In the genomic region with DNA sequence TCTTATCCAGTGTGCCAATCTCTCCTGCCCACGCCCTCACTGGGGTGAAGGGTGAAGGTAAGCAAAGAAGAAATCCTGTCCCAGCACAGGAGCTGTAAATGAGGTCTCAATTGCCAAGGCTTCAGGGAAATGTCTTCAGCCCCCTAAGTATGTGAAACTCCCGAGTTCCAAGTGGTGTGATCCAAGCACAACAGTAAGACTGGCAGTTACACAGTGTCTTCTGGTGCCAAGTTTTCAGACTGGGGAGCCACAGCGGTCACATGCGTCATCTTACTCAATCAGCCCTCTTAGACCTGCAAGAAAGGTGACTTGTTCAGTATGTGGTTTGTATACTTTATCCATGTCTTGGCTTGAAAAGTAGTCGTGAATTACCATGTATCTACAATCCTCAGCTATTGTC, we compare ENCODE assay signal across 14 cellular contexts. TPM values are rescaled to one million over a fixed set of nuclear protein-coding genes. Genes with fewer than 3 reads are reported as not detected.
DNase-seq lines count a peak whose midpoint lies in the region; ATAC-seq and TF ChIP-seq lines count a peak whose summit lies in the region.
"Had no signal": no experiment of that assay in that cellular context is flagged by ENCODE, and none has a peak within 500 bp of the region (broad histone marks: within the 10 kb centered on the region; RNA-seq: fewer than 3 reads in every experiment).

No MANE protein-coding gene starts in this region.

- BruUV-seq in MCF 10A (replicated peaks; lab: Mats Ljungman, UMichigan): no TSS peak

- H3K27ac Mint-ChIP-seq in MCF 10A (ENCODE audit: low read depth, unreplicated experiment): no peak overlapping the region
- H3K27ac Mint-ChIP-seq in activated T-cell treated with anti-CD3 and anti-CD28 coated beads, Interleukin-2, amount 50 U/mL, for 24 hours: no peak overlapping the region
- H3K27ac Mint-ChIP-seq: B cell; CD4-positive, alpha-beta T cell had no signal

- H3K36me3 Mint-ChIP-seq in MCF 10A (ENCODE audit: insufficient read depth, unreplicated experiment): no peaks in the 10 kb centered on the region
- no peaks in the 10 kb centered on the region for H3K36me3 Mint-ChIP-seq in activated T-cell treated with anti-CD3 and anti-CD28 coated beads, Interleukin-2, amount 50 U/mL, for 24 hours (ENCODE audit: low read depth)

- no peaks in the 10 kb centered on the region for H3K9me2 ChIP-seq in SK-N-SH

- POLR2A ChIA-PET in MCF 10A (lab: Yijun Ruan, JAX) (interaction anchor here (0.6 kb wide), 1 partner anchor 13 kb away, joined by 5 read pairs; no protein-coding TSS in a partner anchor), SK-N-SH (lab: Yijun Ruan, JAX) (no interaction called here)

- no peak overlapping the region for H2AFZ ChIP-seq in SK-N-SH (ENCODE audit: low read depth)
- H2AFZ ChIP-seq: GM23248 had no signal

- peaks cover 0 to 11% of the 10 kb centered on the region in 2 donors for H3K9me3 ChIP-seq in lung (ENCODE audit: control insufficient read depth in 2 of 2, insufficient read depth in 1 of 2, low read length in 1 of 2)
- H3K9me3 ChIP-seq in SK-N-SH: no peaks in the 10 kb centered on the region

- H3K27ac ChIP-seq in epithelial cell of prostate: no peak overlapping the region
- no peak overlapping the region for H3K27ac ChIP-seq in lung (ENCODE audit: low read depth in 1 of 2, low read length in 1 of 2)
- H3K27ac ChIP-seq in SK-N-SH (ENCODE audit: low read depth in 2 of 2, low read length in 1 of 2): no peak overlapping the region
- H3K27ac ChIP-seq: GM23248 had no signal

- no peak for TF ChIP-seq EP300 in SK-N-SH (IDR thresholded peaks at IDR 0.05; ENCODE audit: borderline replicate concordance in 1 of 2, low read depth in 1 of 2, low read length in 1 of 2)

- H3K79me2 ChIP-seq in SK-N-SH (ENCODE audit: insufficient read depth): no peaks in the 10 kb centered on the region

- CTCF ChIA-PET in MCF 10A (lab: Yijun Ruan, JAX): interaction anchor here (0.6 kb wide), 2 partner anchors 32 to 50 kb away, joined by 3 to 4 read pairs; no protein-coding TSS in a partner anchor
- CTCF ChIA-PET in SK-N-SH (lab: Yijun Ruan, JAX): interaction anchor here (1.1 kb wide), 1 partner anchor 11 kb away, joined by 3 read pairs; no protein-coding TSS in a partner anchor

- DNase-seq in MCF 10A (ENCODE audit: unreplicated experiment): peak; percentile 76
- peak; percentile 29 for DNase-seq in epithelial cell of prostate (ENCODE audit: low read depth, low spot score)
- DNase-seq in lung (ENCODE audit: low spot score): peak; percentile 50
- DNase-seq in activated T-cell treated with anti-CD3 and anti-CD28 coated beads, Interleukin-2, amount 50 U/mL, for 24 hours: no peak
- no peak for DNase-seq in SK-N-SH
- DNase-seq in activated CD4-positive, alpha-beta T cell treated with anti-CD3 and anti-CD28 coated beads, Interleukin-2, amount 50 U/mL, for 4 hours: no peak
- DNase-seq: Calu3; CD4-positive, alpha-beta T cell; DMS 273 treated with DMSO at 0.1 percent for 48 hours; GM23248; H7 had no signal

- H3K4me1 ChIP-seq in lung (ENCODE audit: control insufficient read depth in 2 of 2, insufficient read depth in 2 of 2, low read length in 2 of 2) (peaks cover 0 to 2% of the 10 kb centered on the region in 2 donors), SK-N-SH (ENCODE audit: control insufficient read depth in 1 of 2, insufficient read depth in 2 of 2, low read depth in 1 of 2, low read length in 1 of 2) (peaks cover 0 to 3% of the 10 kb centered on the region in 2 experiments; a peak in 1 of 4 replicates)

- TF ChIP-seq CTCF in MCF 10A (IDR thresholded peaks at IDR 0.05; ENCODE audit: unreplicated experiment) (no peak), lung (IDR thresholded peaks at IDR 0.05; ENCODE audit: control extremely low read depth, extremely low read depth) (no peak), SK-N-SH (IDR thresholded peaks at IDR 0.05) (no peak)

- H3K4me1 Mint-ChIP-seq in MCF 10A (ENCODE audit: insufficient read depth, unreplicated experiment): peaks cover 11% of the 10 kb centered on the region
- no peaks in the 10 kb centered on the region for H3K4me1 Mint-ChIP-seq in activated T-cell treated with anti-CD3 and anti-CD28 coated beads, Interleukin-2, amount 50 U/mL, for 24 hours (ENCODE audit: low read depth)
- H3K4me1 Mint-ChIP-seq: B cell had no signal

- H3K4me3 Mint-ChIP-seq in MCF 10A (ENCODE audit: unreplicated experiment): no peak overlapping the region
- no peak overlapping the region for H3K4me3 Mint-ChIP-seq in activated T-cell treated with anti-CD3 and anti-CD28 coated beads, Interleukin-2, amount 50 U/mL, for 24 hours
- H3K4me3 Mint-ChIP-seq: B cell; CD4-positive, alpha-beta T cell had no signal

- ATAC-seq in lung (ENCODE audit: insufficient read depth, low FRiP score): peak; percentile 19
- ATAC-seq in HG02623 (IDR thresholded peaks at IDR 0.05; ENCODE audit: unreplicated experiment): no peak
- ATAC-seq: HepG2 had no signal

- H3K4me2 ChIP-seq in SK-N-SH: no peak overlapping the region

- H3K9me3 Mint-ChIP-seq in MCF 10A (ENCODE audit: unreplicated experiment): peaks cover 11% of the 10 kb centered on the region
- peaks cover 24% of the 10 kb centered on the region for H3K9me3 Mint-ChIP-seq in activated T-cell treated with anti-CD3 and anti-CD28 coated beads, Interleukin-2, amount 50 U/mL, for 24 hours

- H3K9ac ChIP-seq in SK-N-SH: no peak overlapping the region
- H3K9ac ChIP-seq: GM23248 had no signal

- 66 to 90% methylated on average over 5 of the region's 5 CpGs for WGBS in lung, 2 donors
- WGBS in SK-N-SH (ENCODE audit: low lambda C conversion rate): 39% methylated on average over 5 of the region's 5 CpGs

- H3K27me3 ChIP-seq in lung (ENCODE audit: control insufficient read depth, insufficient read depth) (no peaks in the 10 kb centered on the region), SK-N-SH (ENCODE audit: insufficient read depth) (no peaks in the 10 kb centered on the region)

- TF ChIP-seq RAD21 in SK-N-SH (IDR thresholded peaks at IDR 0.05; ENCODE audit: low read length): no peak

- H3K4me3 ChIP-seq in lung (no peak overlapping the region), SK-N-SH (ENCODE audit: low read depth in 2 of 2, low read length in 1 of 2) (no peak overlapping the region)
- H3K4me3 ChIP-seq: GM23248 had no signal

- H3K27me3 Mint-ChIP-seq in MCF 10A (ENCODE audit: insufficient read depth, unreplicated experiment): no peaks in the 10 kb centered on the region
- H3K27me3 Mint-ChIP-seq in activated T-cell treated with anti-CD3 and anti-CD28 coated beads, Interleukin-2, amount 50 U/mL, for 24 hours: peaks cover 37% of the 10 kb centered on the region

- intact Hi-C loops in MCF 10A (cut with micrococcal nuclease): no loop called here

- H3K36me3 ChIP-seq in lung (ENCODE audit: control insufficient read depth in 2 of 2, insufficient read depth in 2 of 2, low read length in 2 of 2) (no peaks in the 10 kb centered on the region), SK-N-SH (replicated peaks in 1 of 2; ENCODE audit: control insufficient read depth in 1 of 2, insufficient read depth in 2 of 2, low read length in 1 of 2) (no peaks in the 10 kb centered on the region)

- H3F3A ChIP-seq in SK-N-SH (replicated peaks; ENCODE audit: insufficient read depth): no peaks in the 10 kb centered on the region

- no peaks in the 10 kb centered on the region for H4K20me1 ChIP-seq in SK-N-SH (ENCODE audit: insufficient read depth)

TF ChIP-seq in SK-N-SH, 30 proteins besides CTCF, POLR2A, EP300 and RAD21:
- TF ChIP-seq SMC3 (IDR thresholded peaks at IDR 0.05; ENCODE audit: low read depth, low read length) (no peak), SIN3A (IDR thresholded peaks at IDR 0.05; ENCODE audit: borderline replicate concordance, low read depth, low read length) (no peak), ZBTB33 (IDR thresholded peaks at IDR 0.05; ENCODE audit: borderline replicate concordance, low read depth) (no peak), GABPA (IDR thresholded peaks at IDR 0.05; ENCODE audit: low read depth) (no peak), FOXM1 (IDR thresholded peaks at IDR 0.05; ENCODE audit: low read depth) (no peak), POLR2AphosphoS5 (IDR thresholded peaks at IDR 0.05; ENCODE audit: low read depth, low read length) (no peak)

RNA-seq across cellular contexts. Expression of gene SPRED2, which starts 55.0 kb away (rescaled TPM):
- total RNA-seq in MCF 10A (2022): 38.1 and 38.6 TPM in 2 replicates
- total RNA-seq in lung: 10 to 100 TPM; 18.7 to 36.4 TPM
- polyA plus RNA-seq in lung: 10 to 100 TPM; 11.7 to 20.4 TPM
- 13.5 and 21.9 TPM in 2 replicates for polyA plus RNA-seq in SK-N-SH (2012; rRNA removed)
- 18.4 and 21.2 TPM in 2 replicates for polyA plus RNA-seq in SK-N-SH (2012; cell fraction: cytosol; rRNA removed)
- 17.0 and 22.9 TPM in 2 replicates for polyA plus RNA-seq in SK-N-SH (2012; cell fraction: nucleus; rRNA removed)

Comparison
In these comparisons a context has a peak if more than half of its experiments do, and no peak if none do; other contexts are left out.
1. DNase-seq: peak in MCF 10A (single experiment), epithelial cell of prostate (single experiment) and lung (single experiment); none in activated T-cell treated with anti-CD3 and anti-CD28 coated beads, Interleukin-2, amount 50 U/mL, for 24 hours (single experiment), SK-N-SH (single experiment) and activated CD4-positive, alpha-beta T cell treated with anti-CD3 and anti-CD28 coated beads, Interleukin-2, amount 50 U/mL, for 4 hours (0 of 2).